Comparison of ENCODE assay signal across 8 cellular contexts in genomic region chr19:39792999-39793546, GRCh38. TPM values are rescaled to one million over a fixed set of nuclear protein-coding genes. Genes with fewer than 3 reads are reported as not detected.
A peak's percentile ranks its signal among the peaks of the same experiment; 100 is the strongest.
DNase-seq lines count a peak whose midpoint lies in the region; ATAC-seq and TF ChIP-seq lines count a peak whose summit lies in the region.

No MANE protein-coding gene starts in this region.

- peak; percentile 91 for TF ChIP-seq CTCF in KMS-11 (conservative IDR thresholded peaks at IDR 0.05; ENCODE audit: low read depth, low read length)
- TF ChIP-seq CTCF in fibroblast of pulmonary artery (IDR thresholded peaks at IDR 0.05; ENCODE audit: low read length, missing control alignments), result peak; percentile 94

- no peak overlapping the region for H3K9ac ChIP-seq in KMS-11

- no peak overlapping the region for H3K27ac ChIP-seq in KMS-11

- H2AFZ ChIP-seq in KMS-11 (ENCODE audit: low read depth), result peak overlapping the region; percentile 47; the same call in 1 of the 2 replicates

- peak; percentile 84 for DNase-seq in AG08396 (ENCODE audit: low spot score)
- DNase-seq in GM19240 (ENCODE audit: insufficient read length, low spot score), result peak; percentile 43
- DNase-seq in RKO (ENCODE audit: low spot score), result peak; percentile 67
- peak; percentile 81 for DNase-seq in fibroblast of pulmonary artery (ENCODE audit: low read depth)
- peak; percentile 84 for DNase-seq in natural killer cell treated with Interleukin-12 subunit alpha and Interleukin-12 subunit beta and Interleukin-15 and Interleukin-18, amount 100 ng/mL, for 72 hours (ENCODE audit: low spot score)
- DNase-seq in stimulated activated effector memory CD8-positive, alpha-beta T cell treated with anti-CD3 and anti-CD28 coated beads, Interleukin-12 subunit alpha, Interleukin-12 subunit beta, amount 100 ng/mL, for 72 hours (ENCODE audit: low spot score in 2 of 2), result peak; percentile 69 to 89

- no peak overlapping the region for H3K4me3 ChIP-seq in KMS-11 (IDR thresholded peaks at IDR 0.05; ENCODE audit: insufficient read depth, low read depth, low read length)
- peak overlapping the region; percentile 56 for H3K4me3 ChIP-seq in fibroblast of pulmonary artery (replicated peaks; ENCODE audit: low read depth, low read length)

- H3K27ac Mint-ChIP-seq in activated T-helper 17 cell treated with anti-CD3 and anti-CD28 coated beads, Interleukin-2, amount 50 U/mL, for 72 hours, result no peak overlapping the region
- no peak overlapping the region for H3K27ac Mint-ChIP-seq in natural killer cell treated with Interleukin-12 subunit alpha and Interleukin-12 subunit beta and Interleukin-15 and Interleukin-18, amount 100 ng/mL, for 72 hours
- no peak overlapping the region for H3K27ac Mint-ChIP-seq in stimulated activated effector memory CD8-positive, alpha-beta T cell treated with anti-CD3 and anti-CD28 coated beads, Interleukin-12 subunit alpha, Interleukin-12 subunit beta, amount 100 ng/mL, for 72 hours

- H3K4me1 ChIP-seq in KMS-11 (ENCODE audit: low read depth, poor library complexity, severe bottlenecking), result peaks cover 13% of the 10 kb centered on the region

- no peaks in the 10 kb centered on the region for H3K27me3 ChIP-seq in KMS-11 (ENCODE audit: insufficient read depth, low read depth)

- no peak overlapping the region for H3K4me2 ChIP-seq in KMS-11

- H3K36me3 ChIP-seq in KMS-11 (ENCODE audit: insufficient read depth), result no peaks in the 10 kb centered on the region

- H3K4me1 Mint-ChIP-seq in activated T-helper 17 cell treated with anti-CD3 and anti-CD28 coated beads, Interleukin-2, amount 50 U/mL, for 72 hours, result no peaks in the 10 kb centered on the region
- peaks cover 4 to 6% of the 10 kb centered on the region in 2 donors for H3K4me1 Mint-ChIP-seq in natural killer cell treated with Interleukin-12 subunit alpha and Interleukin-12 subunit beta and Interleukin-15 and Interleukin-18, amount 100 ng/mL, for 72 hours (ENCODE audit: low read depth in 2 of 2)
- peaks cover 6% of the 10 kb centered on the region for H3K4me1 Mint-ChIP-seq in stimulated activated effector memory CD8-positive, alpha-beta T cell treated with anti-CD3 and anti-CD28 coated beads, Interleukin-12 subunit alpha, Interleukin-12 subunit beta, amount 100 ng/mL, for 72 hours

- H3K36me3 Mint-ChIP-seq in activated T-helper 17 cell treated with anti-CD3 and anti-CD28 coated beads, Interleukin-2, amount 50 U/mL, for 72 hours (ENCODE audit: low read depth), result no peaks in the 10 kb centered on the region
- H3K36me3 Mint-ChIP-seq in natural killer cell treated with Interleukin-12 subunit alpha and Interleukin-12 subunit beta and Interleukin-15 and Interleukin-18, amount 100 ng/mL, for 72 hours, result peaks cover 3% of the 10 kb centered on the region
- no peaks in the 10 kb centered on the region for H3K36me3 Mint-ChIP-seq in stimulated activated effector memory CD8-positive, alpha-beta T cell treated with anti-CD3 and anti-CD28 coated beads, Interleukin-12 subunit alpha, Interleukin-12 subunit beta, amount 100 ng/mL, for 72 hours

- no peaks in the 10 kb centered on the region for H4K20me1 ChIP-seq in KMS-11 (ENCODE audit: insufficient read depth)

- peak; percentile 98 for ATAC-seq in activated T-helper 17 cell treated with anti-CD3 and anti-CD28 coated beads, Interleukin-2, amount 50 U/mL, for 72 hours (replicated peaks)
- ATAC-seq in natural killer cell treated with Interleukin-12 subunit alpha and Interleukin-12 subunit beta and Interleukin-15 and Interleukin-18, amount 100 ng/mL, for 72 hours, result peak; percentile 91 to 93
- ATAC-seq in stimulated activated effector memory CD8-positive, alpha-beta T cell treated with anti-CD3 and anti-CD28 coated beads, Interleukin-12 subunit alpha, Interleukin-12 subunit beta, amount 100 ng/mL, for 72 hours, result peak; percentile 95

- H3K27me3 Mint-ChIP-seq in activated T-helper 17 cell treated with anti-CD3 and anti-CD28 coated beads, Interleukin-2, amount 50 U/mL, for 72 hours, result peaks cover 14% of the 10 kb centered on the region
- H3K27me3 Mint-ChIP-seq in natural killer cell treated with Interleukin-12 subunit alpha and Interleukin-12 subunit beta and Interleukin-15 and Interleukin-18, amount 100 ng/mL, for 72 hours, result peaks cover 8 to 11% of the 10 kb centered on the region in 2 donors

- no peaks in the 10 kb centered on the region for H3K79me2 ChIP-seq in KMS-11 (ENCODE audit: insufficient read depth, low read depth)

- peak overlapping the region; percentile 71 for H3K4me3 Mint-ChIP-seq in activated T-helper 17 cell treated with anti-CD3 and anti-CD28 coated beads, Interleukin-2, amount 50 U/mL, for 72 hours
- H3K4me3 Mint-ChIP-seq in natural killer cell treated with Interleukin-12 subunit alpha and Interleukin-12 subunit beta and Interleukin-15 and Interleukin-18, amount 100 ng/mL, for 72 hours, result peak overlapping the region; percentile 74
- peak overlapping the region; percentile 73 for H3K4me3 Mint-ChIP-seq in stimulated activated effector memory CD8-positive, alpha-beta T cell treated with anti-CD3 and anti-CD28 coated beads, Interleukin-12 subunit alpha, Interleukin-12 subunit beta, amount 100 ng/mL, for 72 hours

- peaks cover 7% of the 10 kb centered on the region for H3K9me3 Mint-ChIP-seq in activated T-helper 17 cell treated with anti-CD3 and anti-CD28 coated beads, Interleukin-2, amount 50 U/mL, for 72 hours
- no peaks in the 10 kb centered on the region for H3K9me3 Mint-ChIP-seq in natural killer cell treated with Interleukin-12 subunit alpha and Interleukin-12 subunit beta and Interleukin-15 and Interleukin-18, amount 100 ng/mL, for 72 hours
- peaks cover 7% of the 10 kb centered on the region for H3K9me3 Mint-ChIP-seq in stimulated activated effector memory CD8-positive, alpha-beta T cell treated with anti-CD3 and anti-CD28 coated beads, Interleukin-12 subunit alpha, Interleukin-12 subunit beta, amount 100 ng/mL, for 72 hours

RNA-seq across cellular contexts. Expression of gene LEUTX, which starts 14.4 kb away (rescaled TPM):
- total RNA-seq in activated T-helper 17 cell treated with anti-CD3 and anti-CD28 coated beads, Interleukin-2, amount 50 U/mL, for 72 hours, result not detected
- total RNA-seq in natural killer cell treated with Interleukin-12 subunit alpha and Interleukin-12 subunit beta and Interleukin-15 and Interleukin-18, amount 100 ng/mL, for 72 hours, result not detected

RNA-seq across cellular contexts. Expression of gene DYRK1B, which starts 40.9 kb away (rescaled TPM):
- total RNA-seq in activated T-helper 17 cell treated with anti-CD3 and anti-CD28 coated beads, Interleukin-2, amount 50 U/mL, for 72 hours, result 10 to 100 TPM in 1 of 2 donors, 1 to 10 TPM in 1; 8.8 to 17.6 TPM
- 10 to 100 TPM in 1 of 2 donors, 1 to 10 TPM in 1; 7.5 to 10.5 TPM for total RNA-seq in natural killer cell treated with Interleukin-12 subunit alpha and Interleukin-12 subunit beta and Interleukin-15 and Interleukin-18, amount 100 ng/mL, for 72 hours

RNA-seq across cellular contexts. Expression of gene FBL, which starts 53.1 kb away (rescaled TPM):
- total RNA-seq in activated T-helper 17 cell treated with anti-CD3 and anti-CD28 coated beads, Interleukin-2, amount 50 U/mL, for 72 hours, result 100 to 1,000 TPM; 513 to 639 TPM
- 100 to 1,000 TPM; 304 to 505 TPM for total RNA-seq in natural killer cell treated with Interleukin-12 subunit alpha and Interleukin-12 subunit beta and Interleukin-15 and Interleukin-18, amount 100 ng/mL, for 72 hours

RNA-seq across cellular contexts. Expression of gene CLC, which starts 55.2 kb away (rescaled TPM):
- total RNA-seq in activated T-helper 17 cell treated with anti-CD3 and anti-CD28 coated beads, Interleukin-2, amount 50 U/mL, for 72 hours, result not detected
- total RNA-seq in natural killer cell treated with Interleukin-12 subunit alpha and Interleukin-12 subunit beta and Interleukin-15 and Interleukin-18, amount 100 ng/mL, for 72 hours, result 10 to 100 TPM in 1 of 2 donors, under 1 TPM in 1; 0.64 to 19.2 TPM
